14 cellular contexts compared by ENCODE assay signal in genomic region chr15:36090276-36090946, GRCh38.
"Had no signal": no experiment of that assay in that cellular context is flagged by ENCODE, and none has a peak within 500 bp of the region (broad histone marks: within the 10 kb centered on the region; RNA-seq: fewer than 3 reads in every experiment).

No MANE protein-coding gene starts in this region.

- H3K27me3 ChIP-seq: cardiac muscle cell, ovary, thyroid gland, uterus had no signal

- H3K4me3 ChIP-seq: cardiac muscle cell, ovary, thyroid gland, uterus had no signal

- H3K4me3 Mint-ChIP-seq: activated CD8-positive, alpha-beta T cell treated with anti-CD3 and anti-CD28 coated beads, Interleukin-2, amount 10 ng/mL, durations not matched to agents 7 days and 5 days; activated T-helper 1 cell treated with anti-CD3 and anti-CD28 coated beads, Interleukin-12 subunit alpha, Interleukin-12 subunit beta, Interleukin-2, Interleukin-4 antibody, amounts not matched to agents 30 ng/mL and 10 ng/mL and 1 ng/mL, durations not matched to agents 14 hours and 24 hours and 36 hours; neural crest cell had no signal

- DNase-seq: activated CD4-positive, alpha-beta T cell treated with anti-CD3 and anti-CD28 coated beads for 48 hours; activated CD8-positive, alpha-beta memory T cell treated with anti-CD3 and anti-CD28 coated beads, Interleukin-2, amount 50 U/mL, for 48 hours; activated CD8-positive, alpha-beta T cell treated with anti-CD3 and anti-CD28 coated beads, Interleukin-2, amount 10 ng/mL, durations not matched to agents 7 days and 5 days; activated naive CD4-positive, alpha-beta T cell; foreskin melanocyte; head of caudate nucleus; kidney; ovary; thyroid gland; uterus had no signal

- ATAC-seq: activated CD8-positive, alpha-beta T cell treated with anti-CD3 and anti-CD28 coated beads, Interleukin-2, amount 10 ng/mL, durations not matched to agents 7 days and 5 days had no signal

- H3K36me3 ChIP-seq: cardiac muscle cell, ovary, thyroid gland, uterus had no signal

- H3K27ac Mint-ChIP-seq: activated CD8-positive, alpha-beta T cell treated with anti-CD3 and anti-CD28 coated beads, Interleukin-2, amount 10 ng/mL, durations not matched to agents 7 days and 5 days; activated T-helper 1 cell treated with anti-CD3 and anti-CD28 coated beads, Interleukin-12 subunit alpha, Interleukin-12 subunit beta, Interleukin-2, Interleukin-4 antibody, amounts not matched to agents 30 ng/mL and 10 ng/mL and 1 ng/mL, durations not matched to agents 14 hours and 24 hours and 36 hours had no signal

- H3K27ac ChIP-seq: cardiac muscle cell, ovary, thyroid gland, uterus had no signal

- H3K9me3 ChIP-seq: thyroid gland, uterus had no signal

- H3K4me1 Mint-ChIP-seq: neural crest cell had no signal

- FAIRE-seq: endothelial cell of umbilical vein, kidney had no signal

- H3K4me1 ChIP-seq: thyroid gland, uterus had no signal
